In genomic region chr22:38751066-38751421, GRCh38 we compare ENCODE assay signal across 11 cellular contexts. TPM values are rescaled to one million over a fixed set of nuclear protein-coding genes. Genes with fewer than 3 reads are reported as not detected.
DNase-seq lines count a peak whose midpoint lies in the region; ATAC-seq, FAIRE-seq and TF ChIP-seq lines count a peak whose summit lies in the region.
"Had no signal": no experiment of that assay in that cellular context is flagged by ENCODE, and none has a peak within 500 bp of the region (broad histone marks: within the 10 kb centered on the region; RNA-seq: fewer than 3 reads in every experiment).

No MANE protein-coding gene starts in this region.

- CTCF ChIA-PET in activated CD8-positive, alpha-beta T cell treated with anti-CD3 and anti-CD28 coated beads, Interleukin-2, amount 10 ng/mL, durations not matched to agents 7 days and 5 days (lab: Charles Lee): interaction anchor here (1.5 to 3.4 kb wide), 5 partner anchors 11 to 45 kb away, joined by 5 to 23 read pairs (median 7); partner anchors contain the start of gene GTPBP1

- H3K4me3 Mint-ChIP-seq in activated T-cell treated with anti-CD3 and anti-CD28 coated beads, Interleukin-2, amount 50 U/mL, for 4 hours: peak overlapping the region; percentile 88
- H3K4me3 Mint-ChIP-seq in activated CD8-positive, alpha-beta T cell treated with anti-CD3 and anti-CD28 coated beads, Interleukin-2, amount 10 ng/mL, durations not matched to agents 7 days and 5 days: peak overlapping the region; percentile 97

- peaks cover 8 to 14% of the 10 kb centered on the region in 2 donors for H3K4me1 ChIP-seq in kidney (ENCODE audit: control insufficient read depth in 1 of 2, insufficient read depth in 1 of 2, low read depth in 1 of 2, low read length in 2 of 2)

- no peak for FAIRE-seq in kidney (lab: Jason Lieb, UNC)

- no peak overlapping the region for H3K9ac ChIP-seq in kidney (ENCODE audit: low read length in 2 of 2)

- peak overlapping the region; percentile 100 for H3K27ac Mint-ChIP-seq in activated CD8-positive, alpha-beta T cell treated with anti-CD3 and anti-CD28 coated beads, Interleukin-2, amount 10 ng/mL, durations not matched to agents 7 days and 5 days

- peaks cover 19% of the 10 kb centered on the region for H3K36me3 Mint-ChIP-seq in activated T-cell treated with anti-CD3 and anti-CD28 coated beads, Interleukin-2, amount 50 U/mL, for 4 hours (ENCODE audit: insufficient read depth)
- peaks cover 81% of the 10 kb centered on the region for H3K36me3 Mint-ChIP-seq in activated CD8-positive, alpha-beta T cell treated with anti-CD3 and anti-CD28 coated beads, Interleukin-2, amount 10 ng/mL, durations not matched to agents 7 days and 5 days (ENCODE audit: low read depth)

- TF ChIP-seq CTCF in kidney (IDR thresholded peaks at IDR 0.05; ENCODE audit: borderline replicate concordance, extremely low read depth, insufficient read depth): no peak

- H3K27ac ChIP-seq in kidney (ENCODE audit: low read depth in 2 of 2, low read length in 2 of 2) (peak overlapping the region in 1 of 2 donors; percentile 41), substantia nigra (ENCODE audit: low read depth, low read length, poor library complexity, severe bottlenecking) (peak overlapping the region; percentile 47)

- H3K4me1 Mint-ChIP-seq in activated T-cell treated with anti-CD3 and anti-CD28 coated beads, Interleukin-2, amount 50 U/mL, for 4 hours (ENCODE audit: low read depth): peaks cover 54% of the 10 kb centered on the region
- peaks cover 47% of the 10 kb centered on the region for H3K4me1 Mint-ChIP-seq in activated CD8-positive, alpha-beta T cell treated with anti-CD3 and anti-CD28 coated beads, Interleukin-2, amount 10 ng/mL, durations not matched to agents 7 days and 5 days (ENCODE audit: low read depth)

- POLR2A ChIA-PET in activated CD8-positive, alpha-beta T cell treated with anti-CD3 and anti-CD28 coated beads, Interleukin-2, amount 10 ng/mL, durations not matched to agents 7 days and 5 days (lab: Charles Lee): interaction anchor here (0.9 to 15.1 kb wide), 5 partner anchors 15 to 50 kb away, joined by 3 to 307 read pairs (median 4); partner anchors contain the start of genes GTPBP1 and JOSD1

- no peaks in the 10 kb centered on the region for H3K9me3 Mint-ChIP-seq in activated T-cell treated with anti-CD3 and anti-CD28 coated beads, Interleukin-2, amount 50 U/mL, for 4 hours
- H3K9me3 Mint-ChIP-seq in activated CD8-positive, alpha-beta T cell treated with anti-CD3 and anti-CD28 coated beads, Interleukin-2, amount 10 ng/mL, durations not matched to agents 7 days and 5 days (ENCODE audit: insufficient read depth): no peaks in the 10 kb centered on the region

- H3K27me3 Mint-ChIP-seq in activated T-cell treated with anti-CD3 and anti-CD28 coated beads, Interleukin-2, amount 50 U/mL, for 4 hours (ENCODE audit: low read depth): no peaks in the 10 kb centered on the region
- H3K27me3 Mint-ChIP-seq in activated CD8-positive, alpha-beta T cell treated with anti-CD3 and anti-CD28 coated beads, Interleukin-2, amount 10 ng/mL, durations not matched to agents 7 days and 5 days (ENCODE audit: low read depth): no peaks in the 10 kb centered on the region

- intact Hi-C loops in kidney (cut with DNase I): no loop called here

- H3K36me3 ChIP-seq in kidney (ENCODE audit: control insufficient read depth in 1 of 2, insufficient read depth in 2 of 2, low read length in 2 of 2): peaks cover 33 to 48% of the 10 kb centered on the region in 2 donors

- no peak overlapping the region for H3K4me3 ChIP-seq in kidney (ENCODE audit: low read length in 2 of 2)

- DNase-seq in activated T-cell treated with anti-CD3 and anti-CD28 coated beads, Interleukin-2, amount 50 U/mL, for 4 hours: no peak
- no peak for DNase-seq in activated T-cell treated with anti-CD3 and anti-CD28 coated beads for 4 hours
- DNase-seq in activated CD8-positive, alpha-beta T cell treated with anti-CD3 and anti-CD28 coated beads, Interleukin-2, amount 10 ng/mL, durations not matched to agents 7 days and 5 days: no peak
- peak; percentile 77 for DNase-seq in kidney
- no peak for DNase-seq in substantia nigra (lab: John Stamatoyannopoulos, UW)
- DNase-seq in A172 (ENCODE audit: low spot score): no peak
- DNase-seq: EL, NCI-H1417 treated with DMSO at 0.1 percent for 48 hours, NCI-H82 had no signal

- H3K9me3 ChIP-seq in kidney (ENCODE audit: control insufficient read depth in 1 of 2, low read length in 2 of 2): no peaks in the 10 kb centered on the region

- no peak for ATAC-seq in activated T-cell treated with anti-CD3 and anti-CD28 coated beads, Interleukin-2, amount 50 U/mL, for 4 hours
- ATAC-seq in activated CD8-positive, alpha-beta T cell treated with anti-CD3 and anti-CD28 coated beads, Interleukin-2, amount 10 ng/mL, durations not matched to agents 7 days and 5 days: no peak
- ATAC-seq in GM21576 (IDR thresholded peaks at IDR 0.05; ENCODE audit: unreplicated experiment) (no peak), GM21423 (IDR thresholded peaks at IDR 0.05; ENCODE audit: unreplicated experiment) (no peak)

RNA-seq across cellular contexts. Expression of gene SUN2, which starts 4.8 kb away (rescaled TPM):
- total RNA-seq in activated T-cell treated with anti-CD3 and anti-CD28 coated beads, Interleukin-2, amount 50 U/mL, for 4 hours: 10 to 100 TPM; 30.1 to 44.6 (median 44.0) TPM
- 100 to 1,000 TPM; 481 to 482 TPM for total RNA-seq in activated CD8-positive, alpha-beta T cell treated with anti-CD3 and anti-CD28 coated beads, Interleukin-2, amount 10 ng/mL, durations not matched to agents 7 days and 5 days
- total RNA-seq in kidney: 199 TPM
- 41.7 TPM for polyA plus RNA-seq in kidney (ENCODE audit: insufficient read depth, low read depth, low replicate concordance)
- 61.3 and 77.4 TPM in 2 replicates for total RNA-seq in A172 (2014; rRNA removed; shearing (Covaris generic))

RNA-seq across cellular contexts. Expression of gene DNAL4, which starts 42.9 kb away (rescaled TPM):
- 1 to 10 TPM; 4.5 to 6.1 (median 5.1) TPM for total RNA-seq in activated T-cell treated with anti-CD3 and anti-CD28 coated beads, Interleukin-2, amount 50 U/mL, for 4 hours
- 1 to 10 TPM; 8.0 to 8.6 TPM for total RNA-seq in activated CD8-positive, alpha-beta T cell treated with anti-CD3 and anti-CD28 coated beads, Interleukin-2, amount 10 ng/mL, durations not matched to agents 7 days and 5 days
- total RNA-seq in kidney: 26.5 TPM
- polyA plus RNA-seq in kidney (ENCODE audit: insufficient read depth, low read depth, low replicate concordance): 39.7 TPM
- total RNA-seq in A172 (2014; rRNA removed; shearing (Covaris generic)): 11.7 TPM in 2 replicates

RNA-seq across cellular contexts. Expression of gene GTPBP1, which starts 45.3 kb away (rescaled TPM):
- total RNA-seq in activated T-cell treated with anti-CD3 and anti-CD28 coated beads, Interleukin-2, amount 50 U/mL, for 4 hours: 10 to 100 TPM; 69.9 to 80.4 (median 76.5) TPM
- total RNA-seq in activated CD8-positive, alpha-beta T cell treated with anti-CD3 and anti-CD28 coated beads, Interleukin-2, amount 10 ng/mL, durations not matched to agents 7 days and 5 days: 10 to 100 TPM; 71.8 to 73.9 TPM
- 52.0 TPM for total RNA-seq in kidney
- polyA plus RNA-seq in kidney (ENCODE audit: insufficient read depth, low read depth, low replicate concordance): 11.7 TPM
- 8.3 and 16.1 TPM in 2 replicates for total RNA-seq in A172 (2014; rRNA removed; shearing (Covaris generic))

RNA-seq across cellular contexts. Expression of gene JOSD1, which starts 50.3 kb away (rescaled TPM):
- total RNA-seq in activated T-cell treated with anti-CD3 and anti-CD28 coated beads, Interleukin-2, amount 50 U/mL, for 4 hours: 10 to 100 TPM; 65.3 to 76.0 (median 72.8) TPM
- 10 to 100 TPM; 60.0 to 63.7 TPM for total RNA-seq in activated CD8-positive, alpha-beta T cell treated with anti-CD3 and anti-CD28 coated beads, Interleukin-2, amount 10 ng/mL, durations not matched to agents 7 days and 5 days
- 42.8 TPM for total RNA-seq in kidney
- 12.8 TPM for polyA plus RNA-seq in kidney (ENCODE audit: insufficient read depth, low read depth, low replicate concordance)
- 43.3 and 44.5 TPM in 2 replicates for total RNA-seq in A172 (2014; rRNA removed; shearing (Covaris generic))
